Comparison of ENCODE assay signal across 18 cellular contexts in the genomic region with DNA sequence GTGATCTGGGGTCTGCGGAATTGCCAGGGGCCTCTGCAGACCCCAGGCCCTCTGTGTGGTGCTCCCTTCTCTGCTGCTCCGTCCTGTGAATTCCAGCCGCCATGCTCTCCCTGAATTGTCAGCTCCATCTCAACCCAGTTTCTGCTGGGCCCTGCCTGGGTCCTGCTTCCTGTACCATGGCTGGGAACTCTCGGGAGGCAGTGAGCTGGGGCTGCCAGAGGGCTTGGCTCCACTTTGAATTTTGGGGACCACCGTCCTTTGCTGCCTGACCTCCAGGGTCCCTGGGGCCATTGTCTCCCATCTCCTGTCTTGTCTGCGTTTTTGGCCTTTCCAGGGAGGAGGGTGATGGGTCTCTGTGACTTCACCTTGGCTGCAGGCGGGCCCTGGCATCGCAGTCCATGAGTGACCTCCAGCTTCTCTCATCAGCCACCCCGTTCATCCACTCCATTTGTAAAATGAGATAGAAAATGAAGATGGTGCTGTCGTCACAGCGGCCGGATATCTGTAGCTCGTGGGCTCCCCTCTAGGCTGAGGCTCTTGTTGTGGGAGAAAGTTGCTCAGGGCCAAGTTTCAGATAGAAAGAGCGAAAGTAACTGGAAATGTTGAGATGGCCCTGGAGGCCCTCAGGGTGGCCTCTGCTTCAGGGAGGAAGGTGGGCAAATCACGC. TPM values are rescaled to one million over a fixed set of nuclear protein-coding genes. Genes with fewer than 3 reads are reported as not detected.
A peak's percentile ranks its signal among the peaks of the same experiment; 100 is the strongest.
DNase-seq lines count a peak whose midpoint lies in the region; ATAC-seq and TF ChIP-seq lines count a peak whose summit lies in the region.
"Had no signal": no experiment of that assay in that cellular context is flagged by ENCODE, and none has a peak within 500 bp of the region (broad histone marks: within the 10 kb centered on the region; RNA-seq: fewer than 3 reads in every experiment).

No MANE protein-coding gene starts in this region.

- ATAC-seq in T-helper 17 cell (no peak), GM18498 (IDR thresholded peaks at IDR 0.05; ENCODE audit: unreplicated experiment) (no peak)

- no peak overlapping the region for H3K4me3 Mint-ChIP-seq in activated naive CD4-positive, alpha-beta T cell treated with anti-CD3 and anti-CD28 coated beads, Interleukin-2, amount 10 ng/mL, durations not matched to agents 7 days and 5 days
- H3K4me3 Mint-ChIP-seq in T-helper 17 cell (peak overlapping the region; percentile 66), endodermal cell (no peak overlapping the region)

- intact Hi-C loops in spleen (cut with DNase I; ENCODE audit: low total_unique reads), result no loop called here

- no peak for TF ChIP-seq POLR2A in spleen (IDR thresholded peaks at IDR 0.05)

- H3K4me1 ChIP-seq in endodermal cell (ENCODE audit: control insufficient read depth, insufficient read depth, low read length), result no peaks in the 10 kb centered on the region
- H3K4me1 ChIP-seq in spleen, result peaks cover 21 to 98% (median 73%) of the 10 kb centered on the region in 6 donors

- peaks cover 25% of the 10 kb centered on the region for H3K4me1 Mint-ChIP-seq in activated naive CD4-positive, alpha-beta T cell treated with anti-CD3 and anti-CD28 coated beads, Interleukin-2, amount 10 ng/mL, durations not matched to agents 7 days and 5 days
- peaks cover 47% of the 10 kb centered on the region for H3K4me1 Mint-ChIP-seq in T-helper 17 cell
- no peaks in the 10 kb centered on the region for H3K4me1 Mint-ChIP-seq in endodermal cell

- H3K36me3 ChIP-seq in endodermal cell (ENCODE audit: control insufficient read depth, insufficient read depth, low read length), result no peaks in the 10 kb centered on the region
- H3K36me3 ChIP-seq in spleen, result peaks cover 0 to 13% (median 0%) of the 10 kb centered on the region in 6 donors
- H3K36me3 ChIP-seq: breast epithelium, sigmoid colon, upper lobe of left lung had no signal

- H3K27me3 Mint-ChIP-seq in activated naive CD4-positive, alpha-beta T cell treated with anti-CD3 and anti-CD28 coated beads, Interleukin-2, amount 10 ng/mL, durations not matched to agents 7 days and 5 days, result no peaks in the 10 kb centered on the region
- H3K27me3 Mint-ChIP-seq in T-helper 17 cell (no peaks in the 10 kb centered on the region), endodermal cell (ENCODE audit: insufficient read depth) (no peaks in the 10 kb centered on the region)

- H3K4me3 ChIP-seq in endodermal cell (ENCODE audit: low read length) (no peak overlapping the region), spleen (no peak overlapping the region)
- H3K4me3 ChIP-seq: sigmoid colon, upper lobe of left lung had no signal

- 94 to 97% methylated on average over 13 to 15 of the region's 15 CpGs for WGBS in endodermal cell (ENCODE audit: insufficient coverage in 1 of 2, insufficient read length in 1 of 2), 2 experiments
- 79 to 90% (median 84%) methylated on average over 15 of the region's 15 CpGs for WGBS in spleen, 5 donors

- H3K9ac ChIP-seq in endodermal cell (ENCODE audit: extremely low read depth, low read length, poor library complexity, severe bottlenecking), result no peak overlapping the region

- TF ChIP-seq CTCF in endodermal cell (conservative IDR thresholded peaks at IDR 0.05) (no peak), spleen (IDR thresholded peaks at IDR 0.05 in 8 of 11, conservative IDR thresholded peaks at IDR 0.05 in 3 of 11) (no peak)

- H3K9me3 Mint-ChIP-seq in activated naive CD4-positive, alpha-beta T cell treated with anti-CD3 and anti-CD28 coated beads, Interleukin-2, amount 10 ng/mL, durations not matched to agents 7 days and 5 days, result no peaks in the 10 kb centered on the region
- no peaks in the 10 kb centered on the region for H3K9me3 Mint-ChIP-seq in endodermal cell

- DNase-seq in activated naive CD4-positive, alpha-beta T cell treated with anti-CD3 and anti-CD28 coated beads, Interleukin-2, amount 10 ng/mL, durations not matched to agents 7 days and 5 days, result no peak
- no peak for DNase-seq in activated naive CD4-positive, alpha-beta T cell treated with Interleukin-2 at 50 U/mL for 16 hours
- no peak for DNase-seq in T-helper 17 cell
- no peak for DNase-seq in endodermal cell
- DNase-seq in spleen, result no peak
- DNase-seq in AG20443 (ENCODE audit: low spot score), result no peak
- DNase-seq in NCI-H345 (lab: John Stamatoyannopoulos, UW), result no peak
- DNase-seq: activated CD4-positive, alpha-beta T cell treated with anti-CD3 and anti-CD28 coated beads, Interleukin-2, amount 50 U/mL, for 1 hour; COR-L47; foreskin fibroblast; NCI-H1694 treated with DMSO at 0.1 percent for 48 hours; NCI-H510A treated with DMSO at 0.1 percent for 48 hours; sigmoid colon; stimulated activated CD4-positive, alpha-beta T cell treated with anti-CD3 and anti-CD28 coated beads, Interleukin-4, amount 100 ng/mL, for 1 hour; stimulated activated CD8-positive, alpha-beta memory T cell treated with anti-CD3 and anti-CD28 coated beads, Interleukin-4, amount 100 ng/mL, for 48 hours; upper lobe of left lung had no signal

- peaks cover 16% of the 10 kb centered on the region for H3K36me3 Mint-ChIP-seq in activated naive CD4-positive, alpha-beta T cell treated with anti-CD3 and anti-CD28 coated beads, Interleukin-2, amount 10 ng/mL, durations not matched to agents 7 days and 5 days
- H3K36me3 Mint-ChIP-seq in T-helper 17 cell (ENCODE audit: low read depth) (peaks cover 3% of the 10 kb centered on the region), endodermal cell (ENCODE audit: low read depth) (peaks cover 2% of the 10 kb centered on the region)

- H3K9me3 ChIP-seq in T-helper 17 cell (ENCODE audit: control insufficient read depth, low read length, poor library complexity, severe bottlenecking) (no peaks in the 10 kb centered on the region), endodermal cell (ENCODE audit: control insufficient read depth, low read length) (no peaks in the 10 kb centered on the region), spleen (no peaks in the 10 kb centered on the region)
- H3K9me3 ChIP-seq: breast epithelium, sigmoid colon, upper lobe of left lung had no signal

- H3K27me3 ChIP-seq in endodermal cell (ENCODE audit: control insufficient read depth, insufficient read depth, low read length, poor library complexity, severe bottlenecking) (no peaks in the 10 kb centered on the region), spleen (replicated peaks in 1 of 7) (no peaks in the 10 kb centered on the region)
- H3K27me3 ChIP-seq: breast epithelium, sigmoid colon, upper lobe of left lung had no signal

- no peak overlapping the region for H3K27ac ChIP-seq in endodermal cell (ENCODE audit: low read depth, low read length)
- peak overlapping the region in 5 of 8 donors; percentile 3 to 36 (median 9) for H3K27ac ChIP-seq in spleen
- H3K27ac ChIP-seq: upper lobe of left lung had no signal

- H3K27ac Mint-ChIP-seq in activated naive CD4-positive, alpha-beta T cell treated with anti-CD3 and anti-CD28 coated beads, Interleukin-2, amount 10 ng/mL, durations not matched to agents 7 days and 5 days, result peak overlapping the region; percentile 28
- peak overlapping the region; percentile 68 for H3K27ac Mint-ChIP-seq in T-helper 17 cell
- H3K27ac Mint-ChIP-seq in endodermal cell, result peak overlapping the region; percentile 14

- CTCF ChIA-PET in activated naive CD4-positive, alpha-beta T cell treated with anti-CD3 and anti-CD28 coated beads, Interleukin-2, amount 10 ng/mL, durations not matched to agents 7 days and 5 days (lab: Charles Lee), result no interaction called here

RNA-seq across cellular contexts. Expression of a gene that starts 38.3 kb away (rescaled TPM):
- total RNA-seq in T-helper 17 cell (100 to 1,000 TPM; 183 to 215 TPM), endodermal cell (10 to 100 TPM; 65.4 to 79.2 TPM), spleen (10 to 100 TPM; 47.4 to 100.0 (median 64.0) TPM)
- 39.9 TPM for polyA plus RNA-seq in endodermal cell (2013, experiment 1 of 2)
- polyA plus RNA-seq in endodermal cell (2013, experiment 2 of 2), result 37.7 TPM
- polyA plus RNA-seq in spleen, result 10 to 100 TPM in 1 of 3 donors, 1 to 10 TPM in 2; 4.4 to 16.8 (median 6.5) TPM

Comparison
In these comparisons a context has a peak if more than half of its experiments do, and no peak if none do; other contexts are left out.
1. H3K27ac Mint-ChIP-seq: peak in every context shown above with its lines; median percentile 68 in T-helper 17 cell; 28 in activated naive CD4-positive, alpha-beta T cell treated with anti-CD3 and anti-CD28 coated beads, Interleukin-2, amount 10 ng/mL, durations not matched to agents 7 days and 5 days; 14 in endodermal cell.